ENCODE assay signal across 20 cellular contexts in the genomic region with DNA sequence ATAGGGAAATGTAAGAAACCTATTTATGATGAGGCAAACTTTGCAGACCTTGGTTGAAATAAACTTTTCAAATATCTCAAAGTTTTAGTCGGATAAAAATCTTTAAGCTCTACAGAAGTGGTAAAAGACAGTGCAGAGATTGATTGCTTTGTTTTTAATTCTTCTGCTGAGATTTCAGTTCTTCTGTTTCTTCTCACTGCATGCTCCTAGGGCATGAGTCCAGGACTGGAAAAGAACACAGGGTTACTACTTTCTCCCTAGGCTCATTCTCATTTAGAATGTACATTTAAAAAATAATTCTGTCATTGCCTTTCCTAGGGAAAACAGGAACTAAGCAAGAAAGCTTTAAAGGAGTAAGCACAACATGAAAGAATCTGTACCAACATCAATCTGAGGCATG.
"Had no signal": no experiment of that assay in that cellular context is flagged by ENCODE, and none has a peak within 500 bp of the region (broad histone marks: within the 10 kb centered on the region; RNA-seq: fewer than 3 reads in every experiment).

No MANE protein-coding gene starts in this region.

- H3K27ac ChIP-seq: esophagus squamous epithelium, ovary, prostate gland, right lobe of liver, thoracic aorta had no signal

- H3K27me3 ChIP-seq: esophagus squamous epithelium, ovary, right lobe of liver had no signal

- H3K9me3 Mint-ChIP-seq: neural crest cell had no signal

- H3K4me1 Mint-ChIP-seq: naive thymus-derived CD8-positive, alpha-beta T cell; stimulated activated naive B cell treated with anti-CD40 and anti-IgM and Interleukin-4, amounts not matched to agents 10 μg/mL and 1 μg/mL and 100 μg/mL, for 72 hours; stimulated activated naive CD8-positive, alpha-beta T cell treated with anti-CD3 and anti-CD28 coated beads, Interleukin-15, amount 100 ng/mL, for 72 hours had no signal

- H3K9me3 ChIP-seq: esophagus squamous epithelium, mucosa of descending colon, ovary, prostate gland, right lobe of liver, thoracic aorta had no signal

- DNase-seq: central memory CD4-positive, alpha-beta T cell; cortex of kidney; effector memory CD4-positive, alpha-beta T cell; esophagus squamous epithelium; head of caudate nucleus; hippocampal formation; left colon; mucosa of descending colon; naive thymus-derived CD8-positive, alpha-beta T cell; ovary; retina; right lobe of liver; stimulated activated CD4-positive, alpha-beta T cell treated with anti-CD3 and anti-CD28 coated beads, Interleukin-2, amount 100 ng/mL, for 24 hours; stimulated activated CD4-positive, alpha-beta T cell treated with anti-CD3 and anti-CD28 coated beads, Interleukin-4, amount 100 ng/mL, for 4 hours; stimulated activated naive B cell treated with anti-CD40 and anti-IgM and Interleukin-4, amounts not matched to agents 10 μg/mL and 1 μg/mL and 100 μg/mL, for 72 hours; stimulated activated naive CD8-positive, alpha-beta T cell treated with anti-CD3 and anti-CD28 coated beads, Interleukin-15, amount 100 ng/mL, for 72 hours; trophoblast cell had no signal

- H3K4me3 ChIP-seq: esophagus squamous epithelium, mucosa of descending colon, ovary, prostate gland, right lobe of liver, thoracic aorta had no signal

- ATAC-seq: left colon; mucosa of descending colon; naive thymus-derived CD8-positive, alpha-beta T cell; right lobe of liver; stimulated activated naive B cell treated with anti-CD40 and anti-IgM and Interleukin-4, amounts not matched to agents 10 μg/mL and 1 μg/mL and 100 μg/mL, for 72 hours; stimulated activated naive CD8-positive, alpha-beta T cell treated with anti-CD3 and anti-CD28 coated beads, Interleukin-15, amount 100 ng/mL, for 72 hours had no signal

- H3K27ac Mint-ChIP-seq: naive thymus-derived CD8-positive, alpha-beta T cell; stimulated activated naive B cell treated with anti-CD40 and anti-IgM and Interleukin-4, amounts not matched to agents 10 μg/mL and 1 μg/mL and 100 μg/mL, for 72 hours; stimulated activated naive CD8-positive, alpha-beta T cell treated with anti-CD3 and anti-CD28 coated beads, Interleukin-15, amount 100 ng/mL, for 72 hours had no signal

- H3K4me1 ChIP-seq: esophagus squamous epithelium, prostate gland, right lobe of liver had no signal

- H3K36me3 Mint-ChIP-seq: naive thymus-derived CD8-positive, alpha-beta T cell; stimulated activated naive B cell treated with anti-CD40 and anti-IgM and Interleukin-4, amounts not matched to agents 10 μg/mL and 1 μg/mL and 100 μg/mL, for 72 hours had no signal

- H3K27me3 Mint-ChIP-seq: naive thymus-derived CD8-positive, alpha-beta T cell; stimulated activated naive B cell treated with anti-CD40 and anti-IgM and Interleukin-4, amounts not matched to agents 10 μg/mL and 1 μg/mL and 100 μg/mL, for 72 hours; stimulated activated naive CD8-positive, alpha-beta T cell treated with anti-CD3 and anti-CD28 coated beads, Interleukin-15, amount 100 ng/mL, for 72 hours had no signal

- H3K4me3 Mint-ChIP-seq: naive thymus-derived CD8-positive, alpha-beta T cell; neural crest cell; stimulated activated naive B cell treated with anti-CD40 and anti-IgM and Interleukin-4, amounts not matched to agents 10 μg/mL and 1 μg/mL and 100 μg/mL, for 72 hours; stimulated activated naive CD8-positive, alpha-beta T cell treated with anti-CD3 and anti-CD28 coated beads, Interleukin-15, amount 100 ng/mL, for 72 hours had no signal

- H3K36me3 ChIP-seq: esophagus squamous epithelium, ovary, prostate gland, right lobe of liver, thoracic aorta had no signal
